In genomic region chr7:157386979-157387800, GRCh38 we compare ENCODE assay signal across 1 cellular context.
TF ChIP-seq lines count a peak whose summit lies in the region.

No MANE protein-coding gene starts in this region.

TF ChIP-seq in K562, 482 proteins besides CTCF, POLR2A, EP300 and RAD21 (continued from another document and continues in another):
- no peak for TF ChIP-seq ZBTB11 (CRISPR knock-in tag; IDR thresholded peaks at IDR 0.05)
- peak; percentile 76 for TF ChIP-seq POLR2AphosphoS5 (IDR thresholded peaks at IDR 0.05; ENCODE audit: control insufficient read depth, insufficient read depth, low read depth, low read length)
- TF ChIP-seq, protein P1, sequence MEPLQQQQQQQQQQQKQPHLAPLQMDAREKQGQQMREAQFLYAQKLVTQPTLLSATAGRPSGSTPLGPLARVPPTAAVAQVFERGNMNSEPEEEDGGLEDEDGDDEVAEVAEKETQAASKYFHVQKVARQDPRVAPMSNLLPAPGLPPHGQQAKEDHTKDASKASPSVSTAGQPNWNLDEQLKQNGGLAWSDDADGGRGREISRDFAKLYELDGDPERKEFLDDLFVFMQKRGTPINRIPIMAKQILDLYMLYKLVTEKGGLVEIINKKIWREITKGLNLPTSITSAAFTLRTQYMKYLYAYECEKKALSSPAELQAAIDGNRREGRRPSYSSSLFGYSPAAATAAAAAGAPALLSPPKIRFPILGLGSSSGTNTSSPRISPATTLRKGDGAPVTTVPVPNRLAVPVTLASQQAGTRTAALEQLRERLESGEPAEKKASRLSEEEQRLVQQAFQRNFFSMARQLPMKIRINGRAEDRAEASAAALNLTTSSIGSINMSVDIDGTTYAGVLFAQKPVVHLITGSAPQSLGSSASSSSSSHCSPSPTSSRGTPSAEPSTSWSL (CRISPR knock-in tag; IDR thresholded peaks at IDR 0.05; ENCODE audit: borderline replicate concordance) = no peak
- TF ChIP-seq CREB1 (IDR thresholded peaks at IDR 0.05) = no peak
- TF ChIP-seq CREB1 (CRISPR knock-in tag; IDR thresholded peaks at IDR 0.05) = 0 out of 2 replicates have a peak, but pooled peaks have one; percentile 42
- peak; percentile 95 for TF ChIP-seq ETV1 (tag; conservative IDR thresholded peaks at IDR 0.05; ENCODE audit: low read depth)
- no peak for TF ChIP-seq TCFL5 (CRISPR knock-in tag; conservative IDR thresholded peaks at IDR 0.05)
- TF ChIP-seq PCBP1 (IDR thresholded peaks at IDR 0.05; ENCODE audit: low read depth, low read length, poor library complexity, severe bottlenecking) = no peak
- no peak for TF ChIP-seq MCM2 (IDR thresholded peaks at IDR 0.05; ENCODE audit: low read depth)
- TF ChIP-seq SMAD1 (IDR thresholded peaks at IDR 0.05; ENCODE audit: low read depth, low read length, partially characterized antibody) = no peak
- no peak for TF ChIP-seq NONO (IDR thresholded peaks at IDR 0.05; ENCODE audit: low read depth in 2 of 2, low read length in 1 of 2)
- TF ChIP-seq TAF1 (IDR thresholded peaks at IDR 0.05; ENCODE audit: control insufficient read depth, extremely low read depth, insufficient read depth, low read length, severe bottlenecking) = no peak
- no peak for TF ChIP-seq ETS2 (tag; IDR thresholded peaks at IDR 0.05; ENCODE audit: borderline replicate concordance, poor library complexity, severe bottlenecking)
- TF ChIP-seq HDAC1 (IDR thresholded peaks at IDR 0.05) = peak in 1 of 2 experiments; percentile 43; a peak in 1 of 4 replicates
- no peak for TF ChIP-seq NELFE (IDR thresholded peaks at IDR 0.05; ENCODE audit: insufficient read depth, insufficient read length)
- no peak for TF ChIP-seq E2F3 (CRISPR knock-in tag; IDR thresholded peaks at IDR 0.05)
- no peak for TF ChIP-seq CTBP1 (IDR thresholded peaks at IDR 0.05; ENCODE audit: borderline replicate concordance)
- no peak for TF ChIP-seq SAP30 (IDR thresholded peaks at IDR 0.05; ENCODE audit: borderline replicate concordance, insufficient read depth, low read depth, low read length, poor library complexity, severe bottlenecking)
- TF ChIP-seq ZBTB43 (CRISPR knock-in tag; IDR thresholded peaks at IDR 0.05) = 0 out of 2 replicates have a peak, but pooled peaks have one; percentile 26
- no peak for TF ChIP-seq ATF1 (CRISPR knock-in tag; IDR thresholded peaks at IDR 0.05)
- TF ChIP-seq ATF1 (tag; IDR thresholded peaks at IDR 0.05) = peak; percentile 65
- TF ChIP-seq STAT5A (IDR thresholded peaks at IDR 0.05; ENCODE audit: borderline replicate concordance, low read length) = peak; percentile 28; the same call in 1 of the 2 replicates
- TF ChIP-seq PCBP2 (IDR thresholded peaks at IDR 0.05; ENCODE audit: low read depth, low read length, poor library complexity, severe bottlenecking) = no peak
- no peak for TF ChIP-seq ZNF140 (CRISPR knock-in tag; IDR thresholded peaks at IDR 0.05)
- no peak for TF ChIP-seq CREBBP (IDR thresholded peaks at IDR 0.05; ENCODE audit: low read depth, low read length)
- TF ChIP-seq, protein P2, sequence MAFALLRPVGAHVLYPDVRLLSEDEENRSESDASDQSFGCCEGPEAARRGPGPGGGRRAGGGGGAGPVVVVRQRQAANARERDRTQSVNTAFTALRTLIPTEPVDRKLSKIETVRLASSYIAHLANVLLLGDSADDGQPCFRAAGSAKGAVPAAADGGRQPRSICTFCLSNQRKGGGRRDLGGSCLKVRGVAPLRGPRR (CRISPR knock-in tag; IDR thresholded peaks at IDR 0.05) = no peak
- TF ChIP-seq TGIF2 (CRISPR knock-in tag; IDR thresholded peaks at IDR 0.05) = no peak
- TF ChIP-seq, protein P3, sequence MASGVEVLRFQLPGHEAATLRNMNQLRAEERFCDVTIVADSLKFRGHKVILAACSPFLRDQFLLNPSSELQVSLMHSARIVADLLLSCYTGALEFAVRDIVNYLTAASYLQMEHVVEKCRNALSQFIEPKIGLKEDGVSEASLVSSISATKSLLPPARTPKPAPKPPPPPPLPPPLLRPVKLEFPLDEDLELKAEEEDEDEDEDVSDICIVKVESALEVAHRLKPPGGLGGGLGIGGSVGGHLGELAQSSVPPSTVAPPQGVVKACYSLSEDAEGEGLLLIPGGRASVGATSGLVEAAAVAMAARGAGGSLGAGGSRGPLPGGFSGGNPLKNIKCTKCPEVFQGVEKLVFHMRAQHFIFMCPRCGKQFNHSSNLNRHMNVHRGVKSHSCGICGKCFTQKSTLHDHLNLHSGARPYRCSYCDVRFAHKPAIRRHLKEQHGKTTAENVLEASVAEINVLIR (CRISPR knock-in tag; IDR thresholded peaks at IDR 0.05) = no peak
- TF ChIP-seq ZNF512 (tag; IDR thresholded peaks at IDR 0.05) = no peak
- no peak for TF ChIP-seq ZNF436 (CRISPR knock-in tag; IDR thresholded peaks at IDR 0.05)
- TF ChIP-seq, protein P4, sequence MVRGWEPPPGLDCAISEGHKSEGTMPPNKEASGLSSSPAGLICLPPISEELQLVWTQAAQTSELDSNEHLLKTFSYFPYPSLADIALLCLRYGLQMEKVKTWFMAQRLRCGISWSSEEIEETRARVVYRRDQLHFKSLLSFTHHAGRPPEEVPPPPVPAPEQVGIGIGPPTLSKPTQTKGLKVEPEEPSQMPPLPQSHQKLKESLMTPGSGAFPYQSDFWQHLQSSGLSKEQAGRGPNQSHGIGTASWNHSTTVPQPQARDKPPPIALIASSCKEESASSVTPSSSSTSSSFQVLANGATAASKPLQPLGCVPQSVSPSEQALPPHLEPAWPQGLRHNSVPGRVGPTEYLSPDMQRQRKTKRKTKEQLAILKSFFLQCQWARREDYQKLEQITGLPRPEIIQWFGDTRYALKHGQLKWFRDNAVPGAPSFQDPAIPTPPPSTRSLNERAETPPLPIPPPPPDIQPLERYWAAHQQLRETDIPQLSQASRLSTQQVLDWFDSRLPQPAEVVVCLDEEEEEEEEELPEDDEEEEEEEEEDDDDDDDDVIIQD (CRISPR knock-in tag; IDR thresholded peaks at IDR 0.05) = no peak
- TF ChIP-seq PHB (CRISPR knock-in tag; IDR thresholded peaks at IDR 0.05) = no peak
- TF ChIP-seq RHOXF2B (CRISPR knock-in tag; conservative IDR thresholded peaks at IDR 0.05) = no peak
- TF ChIP-seq IFI16 (CRISPR knock-in tag; IDR thresholded peaks at IDR 0.05) = no peak
- no peak for TF ChIP-seq CSDE1 (IDR thresholded peaks at IDR 0.05)
- TF ChIP-seq SETDB1 (IDR thresholded peaks at IDR 0.05; ENCODE audit: low read length) = no peak
- TF ChIP-seq ZNF280B (CRISPR knock-in tag; IDR thresholded peaks at IDR 0.05) = no peak
- TF ChIP-seq BDP1 (IDR thresholded peaks at IDR 0.05; ENCODE audit: insufficient read depth, insufficient read length) = no peak
- TF ChIP-seq, protein P5, sequence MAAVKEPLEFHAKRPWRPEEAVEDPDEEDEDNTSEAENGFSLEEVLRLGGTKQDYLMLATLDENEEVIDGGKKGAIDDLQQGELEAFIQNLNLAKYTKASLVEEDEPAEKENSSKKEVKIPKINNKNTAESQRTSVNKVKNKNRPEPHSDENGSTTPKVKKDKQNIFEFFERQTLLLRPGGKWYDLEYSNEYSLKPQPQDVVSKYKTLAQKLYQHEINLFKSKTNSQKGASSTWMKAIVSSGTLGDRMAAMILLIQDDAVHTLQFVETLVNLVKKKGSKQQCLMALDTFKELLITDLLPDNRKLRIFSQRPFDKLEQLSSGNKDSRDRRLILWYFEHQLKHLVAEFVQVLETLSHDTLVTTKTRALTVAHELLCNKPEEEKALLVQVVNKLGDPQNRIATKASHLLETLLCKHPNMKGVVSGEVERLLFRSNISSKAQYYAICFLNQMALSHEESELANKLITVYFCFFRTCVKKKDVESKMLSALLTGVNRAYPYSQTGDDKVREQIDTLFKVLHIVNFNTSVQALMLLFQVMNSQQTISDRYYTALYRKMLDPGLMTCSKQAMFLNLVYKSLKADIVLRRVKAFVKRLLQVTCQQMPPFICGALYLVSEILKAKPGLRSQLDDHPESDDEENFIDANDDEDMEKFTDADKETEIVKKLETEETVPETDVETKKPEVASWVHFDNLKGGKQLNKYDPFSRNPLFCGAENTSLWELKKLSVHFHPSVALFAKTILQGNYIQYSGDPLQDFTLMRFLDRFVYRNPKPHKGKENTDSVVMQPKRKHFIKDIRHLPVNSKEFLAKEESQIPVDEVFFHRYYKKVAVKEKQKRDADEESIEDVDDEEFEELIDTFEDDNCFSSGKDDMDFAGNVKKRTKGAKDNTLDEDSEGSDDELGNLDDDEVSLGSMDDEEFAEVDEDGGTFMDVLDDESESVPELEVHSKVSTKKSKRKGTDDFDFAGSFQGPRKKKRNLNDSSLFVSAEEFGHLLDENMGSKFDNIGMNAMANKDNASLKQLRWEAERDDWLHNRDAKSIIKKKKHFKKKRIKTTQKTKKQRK (IDR thresholded peaks at IDR 0.05; ENCODE audit: borderline replicate concordance, low read depth, low read length) = no peak
- TF ChIP-seq ZC3H8 (IDR thresholded peaks at IDR 0.05) = no peak
- TF ChIP-seq TAL1 (IDR thresholded peaks at IDR 0.05) = no peak
- TF ChIP-seq DIDO1 (tag; IDR thresholded peaks at IDR 0.05; ENCODE audit: low read depth) = 0 out of 2 replicates have a peak, but pooled peaks have one; percentile 37
- no peak for TF ChIP-seq MXI1 (IDR thresholded peaks at IDR 0.05; ENCODE audit: low read depth, low read length)
- peak; percentile 74; the same call in 1 of the 2 replicates for TF ChIP-seq LEF1 (IDR thresholded peaks at IDR 0.05)
- no peak for TF ChIP-seq HMG20B (CRISPR knock-in tag; IDR thresholded peaks at IDR 0.05)
- TF ChIP-seq ATF7 (IDR thresholded peaks at IDR 0.05) = no peak
- no peak for TF ChIP-seq PURB (CRISPR knock-in tag; IDR thresholded peaks at IDR 0.05; ENCODE audit: low read depth)
- TF ChIP-seq ZNF584 (CRISPR knock-in tag; IDR thresholded peaks at IDR 0.05; ENCODE audit: low read depth) = no peak
- TF ChIP-seq MEIS2 (IDR thresholded peaks at IDR 0.05; ENCODE audit: partially characterized antibody) = no peak
- peak; percentile 83 for TF ChIP-seq CC2D1A (IDR thresholded peaks at IDR 0.05)
- TF ChIP-seq ZZZ3 (IDR thresholded peaks at IDR 0.05) = peak; percentile 68; the same call in 1 of the 2 replicates
- peak; percentile 78; the same call in 1 of the 2 replicates for TF ChIP-seq DMBX1 (CRISPR knock-in tag; IDR thresholded peaks at IDR 0.05; ENCODE audit: borderline replicate concordance)
- TF ChIP-seq ZEB2 (IDR thresholded peaks at IDR 0.05) = peak; percentile 57
- no peak for TF ChIP-seq ZNF23 (CRISPR knock-in tag; IDR thresholded peaks at IDR 0.05)
- TF ChIP-seq NUFIP1 (IDR thresholded peaks at IDR 0.05; ENCODE audit: partially characterized antibody) = peak; percentile 55
- peak; percentile 52 for TF ChIP-seq PHF20 (IDR thresholded peaks at IDR 0.05; ENCODE audit: partially characterized antibody)
- TF ChIP-seq DDX20 (tag; IDR thresholded peaks at IDR 0.05; ENCODE audit: low read depth) = no peak
- peak; percentile 50; the same call in 1 of the 2 replicates for TF ChIP-seq SMARCA4 (IDR thresholded peaks at IDR 0.05)
- TF ChIP-seq HDAC2 (IDR thresholded peaks at IDR 0.05) = no peak
- no peak for TF ChIP-seq PHF21A (IDR thresholded peaks at IDR 0.05; ENCODE audit: borderline replicate concordance, low read depth)
- TF ChIP-seq ZNF696 (CRISPR knock-in tag; conservative IDR thresholded peaks at IDR 0.05) = no peak
- TF ChIP-seq GATA2 (CRISPR knock-in tag; IDR thresholded peaks at IDR 0.05) = no peak
